ENCODE assay signal across 8 cellular contexts in the genomic region with DNA sequence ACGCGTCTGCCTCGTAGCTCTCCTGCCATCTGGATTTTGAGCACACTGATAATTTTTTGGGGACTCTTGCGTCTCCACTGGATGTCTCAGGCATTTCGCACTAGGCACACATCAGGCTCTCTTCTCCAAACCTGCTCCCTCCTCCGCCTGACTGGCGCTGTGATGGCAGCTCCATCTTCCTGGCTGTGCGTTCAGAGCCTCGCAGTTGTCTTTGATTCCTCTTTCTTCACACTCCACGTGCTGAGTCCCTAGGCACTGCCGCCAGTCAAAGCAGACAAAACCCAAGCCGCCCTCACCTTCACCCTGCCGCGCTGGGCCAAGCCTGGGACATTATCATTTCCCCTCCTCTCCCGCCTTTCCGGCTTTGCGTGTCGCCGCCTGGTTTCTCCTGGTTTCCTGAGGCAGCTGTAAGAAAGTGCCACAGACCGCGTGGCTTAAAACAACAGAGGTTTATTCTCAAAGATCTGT. TPM values are rescaled to one million over a fixed set of nuclear protein-coding genes. Genes with fewer than 3 reads are reported as not detected.
A peak's percentile ranks its signal among the peaks of the same experiment; 100 is the strongest.
DNase-seq lines count a peak whose midpoint lies in the region; ATAC-seq and TF ChIP-seq lines count a peak whose summit lies in the region.

No MANE protein-coding gene starts in this region.

- no peaks in the 10 kb centered on the region for H4K20me1 ChIP-seq in mammary epithelial cell (ENCODE audit: insufficient read depth, low read length)

- no TSS peak for BruUV-seq in mammary epithelial cell (replicated peaks; lab: Mats Ljungman, UMichigan)

- H3K4me3 ChIP-seq in SJCRH30 = peak overlapping the region; percentile 87
- H3K4me3 ChIP-seq in mammary epithelial cell (replicated peaks in 1 of 3; ENCODE audit: insufficient read depth in 1 of 3, low read depth in 2 of 3, low read length in 3 of 3) = peak overlapping the region; percentile 56 to 97 (median 95)

- H3K36me3 ChIP-seq in SJCRH30 = peaks cover 5% of the 10 kb centered on the region
- peaks cover 5% of the 10 kb centered on the region for H3K36me3 ChIP-seq in mammary epithelial cell (ENCODE audit: insufficient read depth, low read length)

- in situ Hi-C loops in mammary epithelial cell (cut with MboI; ENCODE audit: low sequenced_read_pairs in 2 of 2) = loop anchor here in 1 of 2 donors (10.0 kb wide), 2 partner anchors 105 to 265 kb away; partner anchors contain the start of genes NQO2 and TUBB2A

- peak overlapping the region; percentile 90 for H2AFZ ChIP-seq in mammary epithelial cell (ENCODE audit: low read depth, low read length)

- CTCF ChIA-PET in mammary epithelial cell (lab: Charles Lee; ENCODE audit: low non-redundant PET) = interaction anchor here (0.6 kb wide), 1 partner anchor 473 kb away, joined by 3 read pairs; no protein-coding TSS in a partner anchor

- no peaks in the 10 kb centered on the region for H3K9me3 ChIP-seq in SJCRH30 (replicated peaks)
- no peaks in the 10 kb centered on the region for H3K9me3 ChIP-seq in mammary epithelial cell (replicated peaks; ENCODE audit: insufficient read depth, low read length)

- H3K79me2 ChIP-seq in mammary epithelial cell (ENCODE audit: insufficient read depth, low read length) = peaks cover 56% of the 10 kb centered on the region

- peak overlapping the region; percentile 76 for H3K9ac ChIP-seq in mammary epithelial cell (ENCODE audit: insufficient read depth, low read length)

- H3K27ac ChIP-seq in SJCRH30 = peak overlapping the region; percentile 25; the same call in 1 of the 2 replicates
- H3K27ac ChIP-seq in mammary epithelial cell (ENCODE audit: insufficient read depth, low read depth, low read length) = peak overlapping the region; percentile 41

- DNase-seq in GF-D8 (lab: John Stamatoyannopoulos, UW) (peak; percentile 30), HPDE6-E6E7 (ENCODE audit: extremely low spot score) (peak; percentile 32), SJCRH30 (peak; percentile 21 to 42), mammary epithelial cell (peak; percentile 54), kidney glomerular epithelial cell (lab: John Stamatoyannopoulos, UW) (peak; percentile 8), NCI-H345 treated with DMSO at 0.1 percent for 48 hours (lab: John Stamatoyannopoulos, UW; ENCODE audit: unreplicated experiment) (no peak)
- peak; percentile 14 to 22 for DNase-seq in stimulated activated CD4-positive, alpha-beta T cell treated with anti-CD3 and anti-CD28 coated beads, Interleukin-2, amount 100 ng/mL, for 48 hours

- intact Hi-C loops in mammary epithelial cell (cut with micrococcal nuclease) = loop anchor here (2.0 kb wide), 1 partner anchor 133 kb away; no protein-coding TSS in a partner anchor

- WGBS in mammary epithelial cell (ENCODE audit: low coverage, missing lambda C conversion rate) = 1% methylated on average over 20 of the region's 21 CpGs

- peak overlapping the region; percentile 90 for H3K4me2 ChIP-seq in mammary epithelial cell (ENCODE audit: insufficient read depth, low read depth, low read length)

- ATAC-seq in GM21390 (IDR thresholded peaks at IDR 0.05; ENCODE audit: unreplicated experiment) = peak; percentile 34

- dilution Hi-C loops in mammary epithelial cell (cut with HindIII; ENCODE audit: low sequenced_read_pairs) = no loop called here

- H3K27me3 ChIP-seq in SJCRH30 = no peaks in the 10 kb centered on the region; the same call in 1 of the 2 replicates
- no peaks in the 10 kb centered on the region for H3K27me3 ChIP-seq in mammary epithelial cell (ENCODE audit: insufficient read depth, low read length)

- peaks cover 9% of the 10 kb centered on the region for H3K4me1 ChIP-seq in SJCRH30
- peaks cover 12% of the 10 kb centered on the region for H3K4me1 ChIP-seq in mammary epithelial cell (ENCODE audit: insufficient read depth, low read length)

- no peak for TF ChIP-seq CTCF in mammary epithelial cell (conservative IDR thresholded peaks at IDR 0.05 in 1 of 2, IDR thresholded peaks at IDR 0.05 in 1 of 2; ENCODE audit: extremely low read depth in 1 of 2, insufficient read depth in 1 of 2, low read depth in 1 of 2, low read length in 2 of 2)

RNA-seq across cellular contexts. Expression of gene PSMG4, which starts 0.8 kb away (rescaled TPM):
- 10.1 and 11.0 TPM in 2 replicates for total RNA-seq in SJCRH30 (2014; rRNA removed; shearing (Covaris generic))
- total RNA-seq in mammary epithelial cell = 10 to 100 TPM; 14.3 to 29.9 TPM
- polyA plus RNA-seq in mammary epithelial cell = 26.1 TPM
- polyA minus RNA-seq in mammary epithelial cell = 6.7 TPM

RNA-seq across cellular contexts. Expression of gene TUBB2B, which starts 32.1 kb away (rescaled TPM):
- total RNA-seq in SJCRH30 (2014; rRNA removed; shearing (Covaris generic)) = 54.1 and 57.9 TPM in 2 replicates
- 10 to 100 TPM in 1 of 2 donors, 1 to 10 TPM in 1; 3.1 to 31.8 TPM for total RNA-seq in mammary epithelial cell
- polyA plus RNA-seq in mammary epithelial cell = 5.7 TPM
- 3.5 TPM for polyA minus RNA-seq in mammary epithelial cell
